1 cellular context compared by ENCODE assay signal in the genomic region with DNA sequence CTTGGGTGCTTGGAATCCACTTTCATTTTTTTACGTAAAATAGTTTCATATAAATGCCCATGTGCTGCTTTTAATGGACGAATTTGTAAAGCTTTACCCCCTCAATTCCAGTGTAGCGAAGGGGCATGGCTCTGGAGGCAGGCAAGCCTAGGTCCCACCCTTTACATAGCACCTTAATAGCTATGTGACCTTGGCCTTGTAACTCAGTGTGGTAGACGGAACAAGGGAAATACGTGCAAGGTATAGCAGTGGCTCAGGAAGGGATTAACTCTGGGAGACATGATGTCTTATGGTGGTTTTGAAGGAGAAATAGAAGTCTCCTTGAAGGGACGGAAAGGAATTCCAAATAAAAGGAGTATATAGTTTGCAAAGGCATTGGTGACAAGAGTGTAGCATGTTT.
TF ChIP-seq lines count a peak whose summit lies in the region.

No MANE protein-coding gene starts in this region.

TF ChIP-seq in SK-N-SH, 30 proteins besides CTCF, POLR2A, EP300 and RAD21 (continued from another document):
- TF ChIP-seq ZBTB33 (IDR thresholded peaks at IDR 0.05; ENCODE audit: borderline replicate concordance, low read depth) (no peak), SMC3 (IDR thresholded peaks at IDR 0.05; ENCODE audit: low read depth, low read length) (no peak), FOXJ3 (CRISPR knock-in tag; IDR thresholded peaks at IDR 0.05) (no peak), RFX5 (IDR thresholded peaks at IDR 0.05; ENCODE audit: low read length) (no peak), FOSL2 (IDR thresholded peaks at IDR 0.05; ENCODE audit: borderline replicate concordance, low read depth) (no peak), EZH2phosphoT487 (IDR thresholded peaks at IDR 0.05; ENCODE audit: borderline replicate concordance, low read depth) (no peak), TAF1 (IDR thresholded peaks at IDR 0.05; ENCODE audit: borderline replicate concordance, low read depth, low read length) (no peak), GABPA (IDR thresholded peaks at IDR 0.05; ENCODE audit: low read depth) (no peak), MXI1 (IDR thresholded peaks at IDR 0.05; ENCODE audit: low read depth, low read length) (no peak), RCOR1 (IDR thresholded peaks at IDR 0.05; ENCODE audit: low read length) (no peak)
- TF ChIP-seq, protein P1, sequence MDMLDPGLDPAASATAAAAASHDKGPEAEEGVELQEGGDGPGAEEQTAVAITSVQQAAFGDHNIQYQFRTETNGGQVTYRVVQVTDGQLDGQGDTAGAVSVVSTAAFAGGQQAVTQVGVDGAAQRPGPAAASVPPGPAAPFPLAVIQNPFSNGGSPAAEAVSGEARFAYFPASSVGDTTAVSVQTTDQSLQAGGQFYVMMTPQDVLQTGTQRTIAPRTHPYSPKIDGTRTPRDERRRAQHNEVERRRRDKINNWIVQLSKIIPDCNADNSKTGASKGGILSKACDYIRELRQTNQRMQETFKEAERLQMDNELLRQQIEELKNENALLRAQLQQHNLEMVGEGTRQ (IDR thresholded peaks at IDR 0.05; ENCODE audit: borderline replicate concordance, low read depth, low read length): no peak
- TF ChIP-seq, protein P2, sequence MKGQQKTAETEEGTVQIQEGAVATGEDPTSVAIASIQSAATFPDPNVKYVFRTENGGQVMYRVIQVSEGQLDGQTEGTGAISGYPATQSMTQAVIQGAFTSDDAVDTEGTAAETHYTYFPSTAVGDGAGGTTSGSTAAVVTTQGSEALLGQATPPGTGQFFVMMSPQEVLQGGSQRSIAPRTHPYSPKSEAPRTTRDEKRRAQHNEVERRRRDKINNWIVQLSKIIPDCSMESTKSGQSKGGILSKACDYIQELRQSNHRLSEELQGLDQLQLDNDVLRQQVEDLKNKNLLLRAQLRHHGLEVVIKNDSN (IDR thresholded peaks at IDR 0.05; ENCODE audit: borderline replicate concordance, low read depth): no peak
TF ChIP-seq in SK-N-SH: peak in this region for 0.
